Comparison of ENCODE assay signal across 1 cellular context in the genomic region with DNA sequence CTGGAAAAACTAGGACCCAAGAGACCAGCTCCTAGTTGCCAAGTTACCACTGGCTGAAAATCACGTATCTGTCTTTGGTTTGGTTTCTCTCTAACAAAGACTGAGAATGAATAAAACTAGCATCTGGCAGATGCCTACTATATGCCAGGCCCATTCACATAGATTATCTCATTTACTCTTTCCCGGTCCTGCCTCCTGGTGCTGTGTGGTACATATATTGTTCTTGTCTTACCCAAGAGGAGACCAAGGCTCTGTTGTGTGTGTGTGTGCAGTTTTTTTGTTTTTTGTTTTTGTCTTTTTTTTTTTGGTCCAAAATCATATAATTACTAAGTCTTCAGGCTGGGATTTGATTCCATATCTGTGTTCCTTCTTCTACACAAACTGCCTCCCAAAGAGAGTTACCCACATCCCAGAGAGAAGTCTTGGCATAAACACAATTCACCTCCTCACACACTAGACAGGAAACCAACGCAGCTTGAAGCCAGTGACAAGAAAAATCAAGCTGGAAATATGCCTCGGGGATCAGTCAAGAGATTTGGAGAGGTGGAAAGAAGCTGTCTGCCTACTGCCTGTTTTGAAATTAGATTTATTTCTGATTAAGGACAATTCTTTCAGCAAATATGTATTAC.
A peak's percentile ranks its signal among the peaks of the same experiment; 100 is the strongest.
TF ChIP-seq lines count a peak whose summit lies in the region.

No MANE protein-coding gene starts in this region.

TF ChIP-seq in HepG2, 621 proteins besides CTCF, POLR2A, EP300 and RAD21 (continued from another document):
- TF ChIP-seq AGO2 (optimal IDR thresholded peaks at IDR 0.05; ENCODE audit: low read depth, low read length) (peak; percentile 81), ZC3H4 (CRISPR knock-in tag; IDR thresholded peaks at IDR 0.05; ENCODE audit: borderline replicate concordance) (peak; percentile 71), CHD2 (IDR thresholded peaks at IDR 0.05; ENCODE audit: low read depth, low read length) (no peak), ZNF773 (CRISPR knock-in tag; IDR thresholded peaks at IDR 0.05; ENCODE audit: borderline replicate concordance) (no peak), HOXD1 (CRISPR knock-in tag; IDR thresholded peaks at IDR 0.05) (0 out of 2 replicates have a peak, but pooled peaks have one; percentile 22), ZNF749 (CRISPR knock-in tag; IDR thresholded peaks at IDR 0.05; ENCODE audit: borderline replicate concordance) (no peak), ZC3H13 (CRISPR knock-in tag; IDR thresholded peaks at IDR 0.05) (peak; percentile 6; the same call in 1 of the 2 replicates), POLR2G (IDR thresholded peaks at IDR 0.05; ENCODE audit: low read depth, low read length) (peak; percentile 63), ZNF160 (CRISPR knock-in tag; IDR thresholded peaks at IDR 0.05) (peak; percentile 3; the same call in 1 of the 2 replicates), SNAI1 (CRISPR knock-in tag; IDR thresholded peaks at IDR 0.05; ENCODE audit: borderline replicate concordance) (peak; percentile 64; the same call in 1 of the 2 replicates), SMAD3 (CRISPR knock-in tag; IDR thresholded peaks at IDR 0.05) (no peak), ZNF20 (CRISPR knock-in tag; IDR thresholded peaks at IDR 0.05) (0 out of 2 replicates have a peak, but pooled peaks have one; percentile 33), ZNF34 (CRISPR knock-in tag; IDR thresholded peaks at IDR 0.05; ENCODE audit: borderline replicate concordance) (no peak), NR2F6 (IDR thresholded peaks at IDR 0.05) (no peak), NR2F6 (CRISPR knock-in tag; IDR thresholded peaks at IDR 0.05) (0 out of 2 replicates have a peak, but pooled peaks have one; percentile 11), LCORL (IDR thresholded peaks at IDR 0.05) (no peak), LCORL (CRISPR knock-in tag; IDR thresholded peaks at IDR 0.05) (no peak), SNRNP70 (IDR thresholded peaks at IDR 0.05; ENCODE audit: low read depth, low read length) (no peak), TRIM24 (CRISPR knock-in tag; IDR thresholded peaks at IDR 0.05) (no peak), RBFOX2 (IDR thresholded peaks at IDR 0.05; ENCODE audit: low read depth, low read length) (peak; percentile 93), PAF1 (CRISPR knock-in tag; IDR thresholded peaks at IDR 0.05) (peak; percentile 81), SATB2 (CRISPR knock-in tag; IDR thresholded peaks at IDR 0.05) (0 out of 2 replicates have a peak, but pooled peaks have one; percentile 7), ZNF567 (CRISPR knock-in tag; IDR thresholded peaks at IDR 0.05; ENCODE audit: borderline replicate concordance) (no peak), TGIF2 (CRISPR knock-in tag; IDR thresholded peaks at IDR 0.05) (0 out of 2 replicates have a peak, but pooled peaks have one; percentile 48), KDM1A (CRISPR knock-in tag; IDR thresholded peaks at IDR 0.05) (no peak), MAZ (IDR thresholded peaks at IDR 0.05; ENCODE audit: borderline replicate concordance, low read depth, low read length) (no peak), MAZ (CRISPR knock-in tag; IDR thresholded peaks at IDR 0.05; ENCODE audit: low read depth) (peak; percentile 3; the same call in 1 of the 2 replicates), ZNF124 (CRISPR knock-in tag; IDR thresholded peaks at IDR 0.05) (peak; percentile 25; the same call in 1 of the 2 replicates)
- TF ChIP-seq, protein P1, sequence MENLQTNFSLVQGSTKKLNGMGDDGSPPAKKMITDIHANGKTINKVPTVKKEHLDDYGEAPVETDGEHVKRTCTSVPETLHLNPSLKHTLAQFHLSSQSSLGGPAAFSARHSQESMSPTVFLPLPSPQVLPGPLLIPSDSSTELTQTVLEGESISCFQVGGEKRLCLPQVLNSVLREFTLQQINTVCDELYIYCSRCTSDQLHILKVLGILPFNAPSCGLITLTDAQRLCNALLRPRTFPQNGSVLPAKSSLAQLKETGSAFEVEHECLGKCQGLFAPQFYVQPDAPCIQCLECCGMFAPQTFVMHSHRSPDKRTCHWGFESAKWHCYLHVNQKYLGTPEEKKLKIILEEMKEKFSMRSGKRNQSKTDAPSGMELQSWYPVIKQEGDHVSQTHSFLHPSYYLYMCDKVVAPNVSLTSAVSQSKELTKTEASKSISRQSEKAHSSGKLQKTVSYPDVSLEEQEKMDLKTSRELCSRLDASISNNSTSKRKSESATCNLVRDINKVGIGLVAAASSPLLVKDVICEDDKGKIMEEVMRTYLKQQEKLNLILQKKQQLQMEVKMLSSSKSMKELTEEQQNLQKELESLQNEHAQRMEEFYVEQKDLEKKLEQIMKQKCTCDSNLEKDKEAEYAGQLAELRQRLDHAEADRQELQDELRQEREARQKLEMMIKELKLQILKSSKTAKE (CRISPR knock-in tag; IDR thresholded peaks at IDR 0.05; ENCODE audit: borderline replicate concordance), result peak; percentile 40; the same call in 1 of the 2 replicates
- TF ChIP-seq, protein P2, sequence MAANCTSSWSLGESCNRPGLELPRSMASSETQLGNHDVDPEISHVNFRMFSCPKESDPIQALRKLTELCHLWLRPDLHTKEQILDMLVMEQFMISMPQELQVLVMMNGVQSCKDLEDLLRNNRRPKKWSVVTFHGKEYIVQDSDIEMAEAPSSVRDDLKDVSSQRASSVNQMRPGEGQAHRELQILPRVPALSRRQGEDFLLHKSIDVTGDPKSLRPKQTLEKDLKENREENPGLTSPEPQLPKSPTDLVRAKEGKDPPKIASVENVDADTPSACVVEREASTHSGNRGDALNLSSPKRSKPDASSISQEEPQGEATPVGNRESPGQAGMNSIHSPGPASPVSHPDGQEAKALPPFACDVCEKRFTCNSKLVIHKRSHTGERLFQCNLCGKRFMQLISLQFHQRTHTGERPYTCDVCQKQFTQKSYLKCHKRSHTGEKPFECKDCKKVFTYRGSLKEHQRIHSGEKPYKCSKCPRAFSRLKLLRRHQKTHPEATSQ (CRISPR knock-in tag; IDR thresholded peaks at IDR 0.05; ENCODE audit: borderline replicate concordance), result 0 out of 2 replicates have a peak, but pooled peaks have one; percentile 1
- TF ChIP-seq, protein P3, sequence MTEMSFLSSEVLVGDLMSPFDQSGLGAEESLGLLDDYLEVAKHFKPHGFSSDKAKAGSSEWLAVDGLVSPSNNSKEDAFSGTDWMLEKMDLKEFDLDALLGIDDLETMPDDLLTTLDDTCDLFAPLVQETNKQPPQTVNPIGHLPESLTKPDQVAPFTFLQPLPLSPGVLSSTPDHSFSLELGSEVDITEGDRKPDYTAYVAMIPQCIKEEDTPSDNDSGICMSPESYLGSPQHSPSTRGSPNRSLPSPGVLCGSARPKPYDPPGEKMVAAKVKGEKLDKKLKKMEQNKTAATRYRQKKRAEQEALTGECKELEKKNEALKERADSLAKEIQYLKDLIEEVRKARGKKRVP (CRISPR knock-in tag; IDR thresholded peaks at IDR 0.05), result no peak
- TF ChIP-seq, protein P4, sequence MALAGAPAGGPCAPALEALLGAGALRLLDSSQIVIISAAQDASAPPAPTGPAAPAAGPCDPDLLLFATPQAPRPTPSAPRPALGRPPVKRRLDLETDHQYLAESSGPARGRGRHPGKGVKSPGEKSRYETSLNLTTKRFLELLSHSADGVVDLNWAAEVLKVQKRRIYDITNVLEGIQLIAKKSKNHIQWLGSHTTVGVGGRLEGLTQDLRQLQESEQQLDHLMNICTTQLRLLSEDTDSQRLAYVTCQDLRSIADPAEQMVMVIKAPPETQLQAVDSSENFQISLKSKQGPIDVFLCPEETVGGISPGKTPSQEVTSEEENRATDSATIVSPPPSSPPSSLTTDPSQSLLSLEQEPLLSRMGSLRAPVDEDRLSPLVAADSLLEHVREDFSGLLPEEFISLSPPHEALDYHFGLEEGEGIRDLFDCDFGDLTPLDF (CRISPR knock-in tag; IDR thresholded peaks at IDR 0.05), result 0 out of 2 replicates have a peak, but pooled peaks have one; percentile 11
- TF ChIP-seq, protein P5, sequence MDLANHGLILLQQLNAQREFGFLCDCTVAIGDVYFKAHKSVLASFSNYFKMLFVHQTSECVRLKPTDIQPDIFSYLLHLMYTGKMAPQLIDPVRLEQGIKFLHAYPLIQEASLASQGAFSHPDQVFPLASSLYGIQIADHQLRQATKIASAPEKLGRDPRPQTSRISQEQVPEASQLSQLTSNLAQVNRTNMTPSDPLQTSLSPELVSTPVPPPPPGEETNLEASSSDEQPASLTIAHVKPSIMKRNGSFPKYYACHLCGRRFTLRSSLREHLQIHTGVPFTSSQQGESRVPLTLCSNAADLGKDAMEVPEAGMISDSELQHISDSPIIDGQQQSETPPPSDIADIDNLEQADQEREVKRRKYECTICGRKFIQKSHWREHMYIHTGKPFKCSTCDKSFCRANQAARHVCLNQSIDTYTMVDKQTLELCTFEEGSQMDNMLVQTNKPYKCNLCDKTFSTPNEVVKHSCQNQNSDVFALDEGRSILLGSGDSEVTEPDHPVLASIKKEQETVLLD (CRISPR knock-in tag; IDR thresholded peaks at IDR 0.05; ENCODE audit: low read depth), result peak; percentile 2; the same call in 1 of the 2 replicates
